In the genomic region with DNA sequence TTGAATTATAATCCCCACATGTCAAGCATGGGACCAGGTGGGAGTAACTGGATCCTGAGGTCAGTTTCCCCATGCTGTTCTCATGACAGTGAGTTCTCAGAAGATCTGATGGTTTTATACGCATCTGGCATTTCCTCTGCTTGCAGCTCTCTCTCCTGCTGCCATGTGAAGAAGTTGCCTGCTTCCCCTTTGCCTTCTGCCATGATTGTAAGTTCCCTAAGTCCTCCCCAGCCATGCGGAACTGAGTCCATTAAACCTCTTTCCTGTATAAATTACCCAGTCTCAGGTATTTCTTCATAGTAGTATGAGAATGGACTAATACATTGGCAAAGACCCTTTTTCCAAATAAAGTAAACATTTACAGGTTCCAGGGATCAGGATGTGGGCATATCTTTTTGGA, we compare ENCODE assay signal across 28 cellular contexts.
"Had no signal": no experiment of that assay in that cellular context is flagged by ENCODE, and none has a peak within 500 bp of the region (broad histone marks: within the 10 kb centered on the region; RNA-seq: fewer than 3 reads in every experiment).

No MANE protein-coding gene starts in this region.

- H3K4me3 Mint-ChIP-seq: effector memory CD8-positive, alpha-beta T cell; immature natural killer cell; memory B cell; natural killer cell; stimulated activated naive B cell treated with anti-CD40 and anti-IgM and Interleukin-4, amounts not matched to agents 10 μg/mL and 1 μg/mL and 100 μg/mL, for 72 hours; stimulated activated naive CD8-positive, alpha-beta T cell treated with anti-CD3 and anti-CD28 coated beads, Interleukin-15, Interleukin-2, amounts not matched to agents 100 ng/mL and 50 ng/mL, for 24 hours had no signal

- H3K36me3 Mint-ChIP-seq: immature natural killer cell; memory B cell; natural killer cell; stimulated activated naive B cell treated with anti-CD40 and anti-IgM and Interleukin-4, amounts not matched to agents 10 μg/mL and 1 μg/mL and 100 μg/mL, for 72 hours had no signal

- H3K27me3 ChIP-seq: esophagus squamous epithelium, pancreas, right lobe of liver, tibial nerve, upper lobe of right lung, uterus had no signal

- H3K4me3 ChIP-seq: esophagus squamous epithelium, lung, pancreas, right lobe of liver, thoracic aorta, tibial nerve, upper lobe of right lung, uterus had no signal

- H3K36me3 ChIP-seq: esophagus squamous epithelium, pancreas, right lobe of liver, thoracic aorta, tibial nerve, upper lobe of right lung, uterus had no signal

- H3K4me1 Mint-ChIP-seq: immature natural killer cell; memory B cell; natural killer cell; stimulated activated naive B cell treated with anti-CD40 and anti-IgM and Interleukin-4, amounts not matched to agents 10 μg/mL and 1 μg/mL and 100 μg/mL, for 72 hours had no signal

- H3K9me3 ChIP-seq: esophagus squamous epithelium, pancreas, right lobe of liver, thoracic aorta, tibial nerve, upper lobe of right lung, uterus had no signal

- H3K27ac Mint-ChIP-seq: effector memory CD8-positive, alpha-beta T cell; immature natural killer cell; memory B cell; natural killer cell; stimulated activated naive B cell treated with anti-CD40 and anti-IgM and Interleukin-4, amounts not matched to agents 10 μg/mL and 1 μg/mL and 100 μg/mL, for 72 hours; stimulated activated naive CD8-positive, alpha-beta T cell treated with anti-CD3 and anti-CD28 coated beads, Interleukin-15, Interleukin-2, amounts not matched to agents 100 ng/mL and 50 ng/mL, for 24 hours had no signal

- H3K9me3 Mint-ChIP-seq: effector memory CD8-positive, alpha-beta T cell; immature natural killer cell; natural killer cell; stimulated activated naive CD8-positive, alpha-beta T cell treated with anti-CD3 and anti-CD28 coated beads, Interleukin-15, Interleukin-2, amounts not matched to agents 100 ng/mL and 50 ng/mL, for 24 hours had no signal

- H3K27ac ChIP-seq: esophagus squamous epithelium, pancreas, right lobe of liver, thoracic aorta, tibial nerve, upper lobe of right lung, uterus had no signal

- ATAC-seq: effector memory CD8-positive, alpha-beta T cell; left colon; left ventricle myocardium superior; natural killer cell; pancreas; right lobe of liver; stimulated activated naive B cell treated with anti-CD40 and anti-IgM and Interleukin-4, amounts not matched to agents 10 μg/mL and 1 μg/mL and 100 μg/mL, for 72 hours; upper lobe of right lung had no signal

- DNase-seq: cortex of kidney; effector memory CD8-positive, alpha-beta T cell; erythroblast; esophagus squamous epithelium; foreskin melanocyte; glutamatergic neuron; hypothalamus; immature natural killer cell; islet precursor cell; kidney glomerular epithelial cell; left colon; left ventricle myocardium superior; natural killer cell; occipital lobe; pancreas; retina; small intestine; stimulated activated CD4-positive, alpha-beta T cell treated with anti-CD3 and anti-CD28 coated beads, Interleukin-15, amount 100 ng/mL, for 24 hours; stimulated activated CD4-positive, alpha-beta T cell treated with anti-CD3 and anti-CD28 coated beads, Interleukin-2, amount 100 ng/mL, for 48 hours; stimulated activated naive B cell treated with anti-CD40 and anti-IgM and Interleukin-4, amounts not matched to agents 10 μg/mL and 1 μg/mL and 100 μg/mL, for 72 hours; upper lobe of right lung; uterus had no signal

- H3K4me1 ChIP-seq: pancreas, right lobe of liver, upper lobe of right lung, uterus had no signal

- H3K27me3 Mint-ChIP-seq: memory B cell; stimulated activated naive B cell treated with anti-CD40 and anti-IgM and Interleukin-4, amounts not matched to agents 10 μg/mL and 1 μg/mL and 100 μg/mL, for 72 hours had no signal
